In genomic region chr17:48718162-48718780, GRCh38 we compare ENCODE assay signal across 18 cellular contexts. TPM values are rescaled to one million over a fixed set of nuclear protein-coding genes. Genes with fewer than 3 reads are reported as not detected.
DNase-seq lines count a peak whose midpoint lies in the region; ATAC-seq lines count a peak whose summit lies in the region.
"Had no signal": no experiment of that assay in that cellular context is flagged by ENCODE, and none has a peak within 500 bp of the region (broad histone marks: within the 10 kb centered on the region; RNA-seq: fewer than 3 reads in every experiment).

No MANE protein-coding gene starts in this region.

- H3K9ac ChIP-seq in SK-N-MC (ENCODE audit: insufficient read length) (peak overlapping the region; percentile 99), iPS-18a (ENCODE audit: low read length) (no peak overlapping the region)

- DNase-seq in activated CD4-positive, alpha-beta T cell treated with anti-CD3 and anti-CD28 coated beads, Interleukin-2, amount 10 ng/mL, durations not matched to agents 7 days and 5 days, result no peak
- DNase-seq in activated CD4-positive, alpha-beta T cell treated with anti-CD3 and anti-CD28 coated beads for 1 hour, result no peak
- peak; percentile 89 for DNase-seq in SK-N-MC (ENCODE audit: low read depth, low spot score)
- DNase-seq in stimulated activated effector memory CD8-positive, alpha-beta T cell treated with anti-CD3 and anti-CD28 coated beads, Interleukin-12 subunit alpha, Interleukin-12 subunit beta, amount 100 ng/mL, for 72 hours (ENCODE audit: low spot score in 2 of 2), result no peak
- no peak for DNase-seq in SHP77 (lab: John Stamatoyannopoulos, UW)
- no peak for DNase-seq in GM03348 (ENCODE audit: low spot score)
- no peak for DNase-seq in SKM-1 treated with dmso at 0.1 percent for 144 hours (lab: John Stamatoyannopoulos, UW; ENCODE audit: unreplicated experiment)
- DNase-seq: caudate nucleus, GOT3, NCI-H1105 treated with DMSO at 0.1 percent for 48 hours, NCI-H524 treated with DMSO at 0.1 percent for 48 hours, small intestine, upper lobe of right lung, WERI-Rb-1 had no signal

- H3K4me3 ChIP-seq in SK-N-MC (peak overlapping the region; percentile 80), iPS-18a (ENCODE audit: low read length) (peak overlapping the region; percentile 40)
- H3K4me3 ChIP-seq: GM12878, upper lobe of right lung had no signal

- H3K4me1 Mint-ChIP-seq in activated CD4-positive, alpha-beta T cell treated with anti-CD3 and anti-CD28 coated beads, Interleukin-2, amount 10 ng/mL, durations not matched to agents 7 days and 5 days, result peaks cover 27% of the 10 kb centered on the region
- peaks cover 11% of the 10 kb centered on the region for H3K4me1 Mint-ChIP-seq in stimulated activated effector memory CD8-positive, alpha-beta T cell treated with anti-CD3 and anti-CD28 coated beads, Interleukin-12 subunit alpha, Interleukin-12 subunit beta, amount 100 ng/mL, for 72 hours

- no peak overlapping the region for H3K4me3 Mint-ChIP-seq in activated CD4-positive, alpha-beta T cell treated with anti-CD3 and anti-CD28 coated beads, Interleukin-2, amount 10 ng/mL, durations not matched to agents 7 days and 5 days
- peak overlapping the region; percentile 42 for H3K4me3 Mint-ChIP-seq in stimulated activated effector memory CD8-positive, alpha-beta T cell treated with anti-CD3 and anti-CD28 coated beads, Interleukin-12 subunit alpha, Interleukin-12 subunit beta, amount 100 ng/mL, for 72 hours

- no peaks in the 10 kb centered on the region for H3K36me3 Mint-ChIP-seq in activated CD4-positive, alpha-beta T cell treated with anti-CD3 and anti-CD28 coated beads, Interleukin-2, amount 10 ng/mL, durations not matched to agents 7 days and 5 days (ENCODE audit: low read depth)
- H3K36me3 Mint-ChIP-seq in stimulated activated effector memory CD8-positive, alpha-beta T cell treated with anti-CD3 and anti-CD28 coated beads, Interleukin-12 subunit alpha, Interleukin-12 subunit beta, amount 100 ng/mL, for 72 hours, result no peaks in the 10 kb centered on the region

- H3K27me3 Mint-ChIP-seq in activated CD4-positive, alpha-beta T cell treated with anti-CD3 and anti-CD28 coated beads, Interleukin-2, amount 10 ng/mL, durations not matched to agents 7 days and 5 days, result peaks cover 88% of the 10 kb centered on the region

- peaks cover 23% of the 10 kb centered on the region for H3K4me1 ChIP-seq in iPS-18a (ENCODE audit: control insufficient read depth, low read depth, low read length)

- peaks cover 100% of the 10 kb centered on the region for H3K27me3 ChIP-seq in iPS-18a (ENCODE audit: control insufficient read depth, insufficient read depth, low read length)

- H3K36me3 ChIP-seq in SK-N-MC (ENCODE audit: insufficient read depth, low read length), result peaks cover 9% of the 10 kb centered on the region
- no peaks in the 10 kb centered on the region for H3K36me3 ChIP-seq in iPS-18a (ENCODE audit: control insufficient read depth, low read depth, low read length)
- H3K36me3 ChIP-seq: esophagus muscularis mucosa, upper lobe of right lung, WERI-Rb-1 had no signal

- ATAC-seq in stimulated activated effector memory CD8-positive, alpha-beta T cell treated with anti-CD3 and anti-CD28 coated beads, Interleukin-12 subunit alpha, Interleukin-12 subunit beta, amount 100 ng/mL, for 72 hours, result no peak
- ATAC-seq: GM12878, upper lobe of right lung had no signal

- H3K9me3 ChIP-seq in SK-N-MC (ENCODE audit: low read depth, low read length), result no peaks in the 10 kb centered on the region
- no peaks in the 10 kb centered on the region for H3K9me3 ChIP-seq in iPS-18a (ENCODE audit: control insufficient read depth, low read depth, low read length)
- H3K9me3 ChIP-seq: esophagus muscularis mucosa, upper lobe of right lung had no signal

- peak overlapping the region; percentile 75 for H3K27ac Mint-ChIP-seq in activated CD4-positive, alpha-beta T cell treated with anti-CD3 and anti-CD28 coated beads, Interleukin-2, amount 10 ng/mL, durations not matched to agents 7 days and 5 days
- H3K27ac Mint-ChIP-seq in stimulated activated effector memory CD8-positive, alpha-beta T cell treated with anti-CD3 and anti-CD28 coated beads, Interleukin-12 subunit alpha, Interleukin-12 subunit beta, amount 100 ng/mL, for 72 hours, result no peak overlapping the region
- H3K27ac Mint-ChIP-seq: activated T-helper 2 cell treated with anti-CD3 and anti-CD28 coated beads, Interferon-gamma antibody, Interleukin-2, Interleukin-4, amounts not matched to agents 10 μg/mL and 5 μg/mL and 100 μg/mL, durations not matched to agents 14 hours and 24 hours and 36 hours had no signal

- POLR2A ChIA-PET in activated CD4-positive, alpha-beta T cell treated with anti-CD3 and anti-CD28 coated beads, Interleukin-2, amount 10 ng/mL, durations not matched to agents 7 days and 5 days (lab: Charles Lee), result no interaction called here

- no peaks in the 10 kb centered on the region for H3K9me3 Mint-ChIP-seq in activated CD4-positive, alpha-beta T cell treated with anti-CD3 and anti-CD28 coated beads, Interleukin-2, amount 10 ng/mL, durations not matched to agents 7 days and 5 days
- H3K9me3 Mint-ChIP-seq in stimulated activated effector memory CD8-positive, alpha-beta T cell treated with anti-CD3 and anti-CD28 coated beads, Interleukin-12 subunit alpha, Interleukin-12 subunit beta, amount 100 ng/mL, for 72 hours, result no peaks in the 10 kb centered on the region
- H3K9me3 Mint-ChIP-seq: activated T-helper 2 cell treated with anti-CD3 and anti-CD28 coated beads, Interferon-gamma antibody, Interleukin-2, Interleukin-4, amounts not matched to agents 10 μg/mL and 5 μg/mL and 100 μg/mL, durations not matched to agents 14 hours and 24 hours and 36 hours had no signal

- H3K27ac ChIP-seq in SK-N-MC (peak overlapping the region; percentile 100), iPS-18a (ENCODE audit: low read length) (no peak overlapping the region)
- H3K27ac ChIP-seq: esophagus muscularis mucosa, upper lobe of right lung, WERI-Rb-1 had no signal

- CTCF ChIA-PET in activated CD4-positive, alpha-beta T cell treated with anti-CD3 and anti-CD28 coated beads, Interleukin-2, amount 10 ng/mL, durations not matched to agents 7 days and 5 days (lab: Charles Lee), result interaction anchor here (0.7 to 1.4 kb wide), 6 partner anchors 15 to 40 kb away, joined by 3 to 6 read pairs (median 4); no protein-coding TSS in a partner anchor

RNA-seq across cellular contexts. Expression of gene PRAC1, which starts 4.0 kb away (rescaled TPM):
- not detected for total RNA-seq in activated CD4-positive, alpha-beta T cell treated with anti-CD3 and anti-CD28 coated beads, Interleukin-2, amount 10 ng/mL, durations not matched to agents 7 days and 5 days
- total RNA-seq: activated T-helper 2 cell treated with anti-CD3 and anti-CD28 coated beads, Interferon-gamma antibody, Interleukin-2, Interleukin-4, amounts not matched to agents 10 μg/mL and 5 μg/mL and 100 μg/mL, durations not matched to agents 14 hours and 24 hours and 36 hours; esophagus muscularis mucosa; GM12878; upper lobe of right lung had no signal

RNA-seq across cellular contexts. Expression of gene PRAC2, which starts 4.7 kb away (rescaled TPM):
- total RNA-seq in activated CD4-positive, alpha-beta T cell treated with anti-CD3 and anti-CD28 coated beads, Interleukin-2, amount 10 ng/mL, durations not matched to agents 7 days and 5 days, result not detected
- total RNA-seq: activated T-helper 2 cell treated with anti-CD3 and anti-CD28 coated beads, Interferon-gamma antibody, Interleukin-2, Interleukin-4, amounts not matched to agents 10 μg/mL and 5 μg/mL and 100 μg/mL, durations not matched to agents 14 hours and 24 hours and 36 hours; esophagus muscularis mucosa; GM12878; upper lobe of right lung had no signal

RNA-seq across cellular contexts. Expression of gene HOXB13, which starts 10.3 kb away (rescaled TPM):
- not detected for total RNA-seq in activated CD4-positive, alpha-beta T cell treated with anti-CD3 and anti-CD28 coated beads, Interleukin-2, amount 10 ng/mL, durations not matched to agents 7 days and 5 days
- total RNA-seq: activated T-helper 2 cell treated with anti-CD3 and anti-CD28 coated beads, Interferon-gamma antibody, Interleukin-2, Interleukin-4, amounts not matched to agents 10 μg/mL and 5 μg/mL and 100 μg/mL, durations not matched to agents 14 hours and 24 hours and 36 hours; esophagus muscularis mucosa; upper lobe of right lung had no signal
